Comparison of ENCODE assay signal across 1 cellular context in the genomic region with DNA sequence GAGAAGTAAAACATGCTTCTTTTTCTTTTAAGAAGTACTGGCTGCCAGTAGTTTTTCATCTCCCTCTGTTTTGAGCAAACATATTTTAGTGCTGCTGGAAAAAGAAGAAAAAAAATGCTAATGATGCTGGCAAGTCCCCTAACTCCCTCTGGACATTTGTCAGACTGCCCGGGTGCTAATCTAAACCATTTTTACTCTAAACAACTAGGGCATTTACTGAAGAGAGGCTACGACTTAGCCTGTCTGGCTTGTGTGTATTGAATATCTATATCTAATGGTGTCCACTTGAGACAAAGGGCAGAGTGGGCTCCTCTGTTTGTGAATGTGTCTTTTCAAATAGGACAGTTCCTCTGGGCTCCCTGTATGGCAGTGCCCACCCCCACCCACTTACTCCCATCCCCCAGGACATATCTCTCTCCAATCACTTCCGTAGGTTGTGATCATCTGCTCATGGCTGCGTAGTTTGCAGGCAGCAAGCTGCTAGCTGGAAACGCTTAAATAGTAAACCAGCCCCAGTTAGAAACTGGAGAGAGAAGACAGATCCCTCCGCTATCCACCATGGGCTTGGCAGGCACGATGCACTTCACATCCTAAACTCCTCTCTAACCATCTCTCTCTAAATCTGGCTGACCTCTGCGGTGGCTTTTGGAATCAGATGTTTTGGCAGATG.
TF ChIP-seq lines count a peak whose summit lies in the region.

No MANE protein-coding gene starts in this region.

TF ChIP-seq in WTC11, 78 proteins besides CTCF, POLR2A, EP300 and RAD21 (continued from another document):
- TF ChIP-seq, protein P1, sequence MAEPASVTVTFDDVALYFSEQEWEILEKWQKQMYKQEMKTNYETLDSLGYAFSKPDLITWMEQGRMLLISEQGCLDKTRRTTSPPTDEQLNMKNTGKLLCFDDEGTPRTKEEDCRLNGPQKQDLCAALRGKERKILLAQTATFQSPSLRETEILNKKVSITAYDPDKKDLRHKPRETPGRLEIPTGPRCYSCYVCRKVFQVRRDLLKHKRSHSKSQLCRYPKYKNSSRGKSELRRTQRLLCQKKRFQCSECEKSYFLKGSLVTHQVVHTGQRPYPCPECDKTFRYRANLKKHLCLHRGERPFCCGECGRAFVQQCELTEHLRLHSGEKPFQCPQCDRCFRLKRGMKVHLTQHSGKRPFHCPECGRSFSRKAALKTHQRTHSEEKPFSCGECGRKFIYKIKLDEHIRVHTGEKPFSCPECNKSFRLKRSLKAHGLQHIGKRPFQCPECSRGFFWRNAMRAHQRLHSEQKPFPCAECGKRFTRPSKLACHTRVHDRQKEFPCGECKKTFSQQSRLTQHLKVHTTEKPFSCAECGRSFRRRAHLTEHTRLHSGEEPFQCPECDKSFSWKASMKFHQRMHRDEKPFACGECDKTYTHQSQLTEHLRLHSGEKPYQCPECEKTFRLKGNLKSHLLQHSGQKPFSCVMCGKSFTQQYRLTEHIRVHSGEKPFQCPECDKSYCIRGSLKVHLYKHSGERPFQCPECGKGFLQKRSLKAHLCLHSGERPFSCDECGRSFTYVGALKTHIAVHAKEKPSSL (CRISPR knock-in tag; conservative IDR thresholded peaks at IDR 0.05), result no peak
- no peak for TF ChIP-seq TEAD4 (CRISPR knock-in tag; IDR thresholded peaks at IDR 0.05)
- TF ChIP-seq, protein P2, sequence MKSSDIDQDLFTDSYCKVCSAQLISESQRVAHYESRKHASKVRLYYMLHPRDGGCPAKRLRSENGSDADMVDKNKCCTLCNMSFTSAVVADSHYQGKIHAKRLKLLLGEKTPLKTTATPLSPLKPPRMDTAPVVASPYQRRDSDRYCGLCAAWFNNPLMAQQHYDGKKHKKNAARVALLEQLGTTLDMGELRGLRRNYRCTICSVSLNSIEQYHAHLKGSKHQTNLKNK (CRISPR knock-in tag; IDR thresholded peaks at IDR 0.05), result no peak
- no peak for TF ChIP-seq NR3C1 (CRISPR knock-in tag; conservative IDR thresholded peaks at IDR 0.05; ENCODE audit: low read depth)
- no peak for TF ChIP-seq PREB (CRISPR knock-in tag; IDR thresholded peaks at IDR 0.05; ENCODE audit: borderline replicate concordance)
- no peak for TF ChIP-seq PRRX2 (CRISPR knock-in tag; IDR thresholded peaks at IDR 0.05)
- no peak for TF ChIP-seq NR1H2 (CRISPR knock-in tag; IDR thresholded peaks at IDR 0.05)
